ENCODE assay signal across 8 cellular contexts in the genomic region with DNA sequence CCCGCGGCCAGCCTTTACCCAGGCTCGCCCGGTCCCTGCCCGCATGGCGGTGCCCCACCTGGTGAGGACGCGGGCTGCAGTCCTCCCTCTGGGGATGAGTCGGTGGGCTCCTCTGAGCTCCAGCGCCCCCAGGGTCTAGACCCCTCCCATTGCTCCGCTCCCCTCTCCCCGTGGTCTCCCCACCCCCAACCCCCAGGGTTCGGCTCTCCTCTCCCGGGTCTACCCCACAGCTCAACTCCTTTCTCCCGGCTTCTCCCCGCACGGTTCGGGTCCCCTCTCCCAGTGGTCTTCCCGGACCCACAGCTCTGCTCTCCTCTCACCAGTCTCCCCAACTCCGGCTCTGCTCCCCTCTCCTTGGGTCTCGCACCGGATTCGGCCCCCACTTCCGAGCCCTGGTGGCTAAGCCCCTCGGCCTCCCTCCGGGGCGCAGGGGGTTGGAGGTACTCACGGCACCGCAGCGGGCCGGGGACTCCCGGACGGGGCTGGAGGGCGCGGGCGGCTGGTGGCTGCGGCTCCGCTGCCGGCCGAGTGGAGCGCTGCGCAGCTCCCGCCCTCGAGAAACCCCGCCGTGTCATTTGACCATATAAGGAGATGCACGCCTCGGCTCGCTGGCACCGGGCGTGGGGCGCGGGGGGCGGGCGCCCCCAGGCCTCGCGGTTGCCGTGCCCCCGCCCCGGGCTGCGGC. TPM values are rescaled to one million over a fixed set of nuclear protein-coding genes. Genes with fewer than 3 reads are reported as not detected.
DNase-seq lines count a peak whose midpoint lies in the region; ATAC-seq and TF ChIP-seq lines count a peak whose summit lies in the region.

A gene with protein sequence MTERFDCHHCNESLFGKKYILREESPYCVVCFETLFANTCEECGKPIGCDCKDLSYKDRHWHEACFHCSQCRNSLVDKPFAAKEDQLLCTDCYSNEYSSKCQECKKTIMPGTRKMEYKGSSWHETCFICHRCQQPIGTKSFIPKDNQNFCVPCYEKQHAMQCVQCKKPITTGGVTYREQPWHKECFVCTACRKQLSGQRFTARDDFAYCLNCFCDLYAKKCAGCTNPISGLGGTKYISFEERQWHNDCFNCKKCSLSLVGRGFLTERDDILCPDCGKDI (minus strand): TSS at position 530 of the 685 bp plus-strand sequence. CDS start 12,535 bp downstream, outside the sequence.

- H3K9ac ChIP-seq in muscle layer of colon (ENCODE audit: low read length) = peak within 1 kb of the TSS; percentile 73

- peak; percentile 99 for ATAC-seq in HG03342 (IDR thresholded peaks at IDR 0.05; ENCODE audit: unreplicated experiment)

- DNase-seq in BJ (ENCODE audit: low read depth) = no peak
- peak; percentile 49 for DNase-seq in NOMO-1 treated with DMSO at 0.1 percent for 48 hours (lab: John Stamatoyannopoulos, UW; ENCODE audit: unreplicated experiment)
- peak; percentile 58 for DNase-seq in activated T-cell treated with anti-CD3 and anti-CD28 coated beads for 4 hours
- DNase-seq in erythroblast (lab: John Stamatoyannopoulos, UW) = peak; percentile 85 to 89
- peak; percentile 39 to 59 for DNase-seq in stimulated activated CD8-positive, alpha-beta memory T cell treated with anti-CD3 and anti-CD28 coated beads, Interleukin-7, amount 100 ng/mL, for 4 hours (ENCODE audit: low read depth in 2 of 2)

- H3K4me3 ChIP-seq in BJ (ENCODE audit: low read depth, low read length) (peak within 1 kb of the TSS; percentile 100), muscle layer of colon (ENCODE audit: low read depth in 1 of 2, low read length in 2 of 2) (peak within 1 kb of the TSS; percentile 83 to 95)

- no peaks in the 10 kb centered on the region for H3K9me3 ChIP-seq in muscle layer of colon (ENCODE audit: low read length)

- POLR2A ChIA-PET in BJ (lab: Charles Lee) = no interaction called here

- CTCF ChIA-PET in BJ (lab: Yijun Ruan, JAX) = interaction anchor here (0.6 to 4.0 kb wide), 8 partner anchors 12 to 122 kb away, joined by 3 to 11 read pairs (median 4); no protein-coding TSS in a partner anchor

- H3K4me1 ChIP-seq in muscle layer of colon (ENCODE audit: insufficient read depth, low read length) = peaks cover 31% of the 10 kb centered on the region

- H3K27me3 ChIP-seq in BJ (ENCODE audit: control insufficient read depth, insufficient read depth, low read length) = no peaks in the 10 kb centered on the region
- no peaks in the 10 kb centered on the region for H3K27me3 ChIP-seq in muscle layer of colon (ENCODE audit: control insufficient read depth in 1 of 2, insufficient read depth in 2 of 2, low read length in 2 of 2)

- peak within 1 kb of the TSS; percentile 94 for H3K27ac ChIP-seq in muscle layer of colon (ENCODE audit: low read depth, low read length)

- H3K36me3 ChIP-seq in BJ (ENCODE audit: control insufficient read depth, insufficient read depth, low read length) (peaks cover 7% of the 10 kb centered on the region), muscle layer of colon (ENCODE audit: insufficient read depth, low read length) (no peaks in the 10 kb centered on the region)

- peak; percentile 27 for TF ChIP-seq POLR2A in GM19193 (IDR thresholded peaks at IDR 0.05; ENCODE audit: extremely low read depth, insufficient read depth, insufficient read length)
- peak; percentile 92 for TF ChIP-seq POLR2A in erythroblast (IDR thresholded peaks at IDR 0.05; ENCODE audit: low read length)

- TF ChIP-seq CTCF in BJ (IDR thresholded peaks at IDR 0.05; ENCODE audit: insufficient read depth, low read depth, low read length) = peak; percentile 37

RNA-seq across cellular contexts. Expression of the gene that starts here (rescaled TPM):
- 472 and 546 TPM in 2 replicates for polyA plus RNA-seq in BJ (2011; rRNA removed)
- 254 and 426 TPM in 2 replicates for polyA minus RNA-seq in BJ (2011; rRNA and poly(A)+ RNA removed)
